17 cellular contexts compared by ENCODE assay signal in genomic region chr18:44942073-44942472, GRCh38.
DNase-seq lines count a peak whose midpoint lies in the region; ATAC-seq and TF ChIP-seq lines count a peak whose summit lies in the region.
"Had no signal": no experiment of that assay in that cellular context is flagged by ENCODE, and none has a peak within 500 bp of the region (broad histone marks: within the 10 kb centered on the region; RNA-seq: fewer than 3 reads in every experiment).

No MANE protein-coding gene starts in this region.

- peaks cover 20% of the 10 kb centered on the region for H3K36me3 Mint-ChIP-seq in activated B cell treated with CpG ODN at 0.5 μM for 24 hours (ENCODE audit: low read depth)
- H3K36me3 Mint-ChIP-seq in activated T-helper 1 cell treated with anti-CD3 and anti-CD28 coated beads, Interleukin-12 subunit alpha, Interleukin-12 subunit beta, Interleukin-2, Interleukin-4 antibody, amounts not matched to agents 30 ng/mL and 10 ng/mL and 1 ng/mL, durations not matched to agents 14 hours and 24 hours and 36 hours (ENCODE audit: low read depth) = peaks cover 1% of the 10 kb centered on the region
- H3K36me3 Mint-ChIP-seq: CD14-positive monocyte; CD4-positive, alpha-beta memory T cell had no signal

- CTCF ChIA-PET in activated B cell treated with CpG ODN at 0.5 μM for 24 hours (lab: Charles Lee) = no interaction called here

- POLR2A ChIA-PET in activated B cell treated with CpG ODN at 0.5 μM for 24 hours (lab: Charles Lee) = interaction anchor here (0.7 to 1.0 kb wide), 2 partner anchors 55 to 263 kb away, joined by 3 read pairs; no protein-coding TSS in a partner anchor

- H3K18ac ChIP-seq in trophoblast cell (ENCODE audit: low read length) = no peak overlapping the region

- H3K27me3 ChIP-seq in trophoblast cell (ENCODE audit: insufficient read depth, low read length) (no peaks in the 10 kb centered on the region), subcutaneous abdominal adipose tissue (ENCODE audit: control insufficient read depth in 5 of 5, insufficient read depth in 4 of 5, low read length in 5 of 5) (no peaks in the 10 kb centered on the region), WERI-Rb-1 (ENCODE audit: insufficient read depth, low read depth, severe bottlenecking) (no peaks in the 10 kb centered on the region)
- H3K27me3 ChIP-seq: BLaER1 had no signal

- no peak overlapping the region for H4K8ac ChIP-seq in trophoblast cell (ENCODE audit: low read depth, low read length)

- no peak overlapping the region for H4K91ac ChIP-seq in trophoblast cell (ENCODE audit: low read depth, low read length)

- H3K4me2 ChIP-seq in trophoblast cell (ENCODE audit: low read length) = no peak overlapping the region
- H3K4me2 ChIP-seq: A549, BLaER1 had no signal

- H3K9me3 Mint-ChIP-seq in activated B cell treated with CpG ODN at 0.5 μM for 24 hours = no peaks in the 10 kb centered on the region
- no peaks in the 10 kb centered on the region for H3K9me3 Mint-ChIP-seq in activated T-helper 1 cell treated with anti-CD3 and anti-CD28 coated beads, Interleukin-12 subunit alpha, Interleukin-12 subunit beta, Interleukin-2, Interleukin-4 antibody, amounts not matched to agents 30 ng/mL and 10 ng/mL and 1 ng/mL, durations not matched to agents 14 hours and 24 hours and 36 hours

- no peak overlapping the region for H2BK12ac ChIP-seq in trophoblast cell (ENCODE audit: low read length)

- peaks cover 4% of the 10 kb centered on the region for H3K79me1 ChIP-seq in trophoblast cell (ENCODE audit: low read length)

- H3K4me3 ChIP-seq in trophoblast cell (ENCODE audit: low read depth, low read length) (no peak overlapping the region), subcutaneous abdominal adipose tissue (ENCODE audit: low read depth in 1 of 5, low read length in 5 of 5) (no peak overlapping the region), WERI-Rb-1 (ENCODE audit: low read depth, low read length) (no peak overlapping the region)
- H3K4me3 ChIP-seq: A549, BLaER1, GM23248, HAP-1 had no signal

- peak overlapping the region; percentile 81 for H2BK120ac ChIP-seq in trophoblast cell (ENCODE audit: insufficient read depth, low read length, poor library complexity)

- H3K79me2 ChIP-seq in trophoblast cell (ENCODE audit: control insufficient read depth, insufficient read depth, low read length, poor library complexity) = no peaks in the 10 kb centered on the region

- H3K23ac ChIP-seq in trophoblast cell (ENCODE audit: low read length) = no peak overlapping the region

- no peak overlapping the region for H4K12ac ChIP-seq in trophoblast cell (ENCODE audit: low read depth, low read length)

- H3K27ac ChIP-seq in trophoblast cell (ENCODE audit: low read depth, low read length) (no peak overlapping the region), subcutaneous abdominal adipose tissue (ENCODE audit: low read depth, low read length) (peak overlapping the region; percentile 34), WERI-Rb-1 (no peak overlapping the region)
- H3K27ac ChIP-seq: 22Rv1, A549, BLaER1, GM23248 had no signal

- no peak overlapping the region for H3K4ac ChIP-seq in trophoblast cell (ENCODE audit: low read depth, low read length)

- intact Hi-C loops in activated B cell treated with CpG ODN at 0.5 μM for 24 hours (cut with micrococcal nuclease) = no loop called here
- intact Hi-C loops in activated T-helper 1 cell treated with anti-CD3 and anti-CD28 coated beads, Interleukin-12 subunit alpha, Interleukin-12 subunit beta, Interleukin-2, Interleukin-4 antibody, amounts not matched to agents 30 ng/mL and 10 ng/mL and 1 ng/mL, durations not matched to agents 14 hours and 24 hours and 36 hours (cut with micrococcal nuclease) = no loop called here

- H3K27me3 Mint-ChIP-seq in activated B cell treated with CpG ODN at 0.5 μM for 24 hours = no peaks in the 10 kb centered on the region
- peaks cover 6% of the 10 kb centered on the region for H3K27me3 Mint-ChIP-seq in activated T-helper 1 cell treated with anti-CD3 and anti-CD28 coated beads, Interleukin-12 subunit alpha, Interleukin-12 subunit beta, Interleukin-2, Interleukin-4 antibody, amounts not matched to agents 30 ng/mL and 10 ng/mL and 1 ng/mL, durations not matched to agents 14 hours and 24 hours and 36 hours (ENCODE audit: insufficient read depth)

- no peak overlapping the region for H3K4me3 Mint-ChIP-seq in activated B cell treated with CpG ODN at 0.5 μM for 24 hours
- H3K4me3 Mint-ChIP-seq in activated T-helper 1 cell treated with anti-CD3 and anti-CD28 coated beads, Interleukin-12 subunit alpha, Interleukin-12 subunit beta, Interleukin-2, Interleukin-4 antibody, amounts not matched to agents 30 ng/mL and 10 ng/mL and 1 ng/mL, durations not matched to agents 14 hours and 24 hours and 36 hours = no peak overlapping the region
- H3K4me3 Mint-ChIP-seq: CD14-positive monocyte; CD4-positive, alpha-beta memory T cell had no signal

- H3K9me3 ChIP-seq in trophoblast cell (ENCODE audit: insufficient read depth, low read depth, low read length) (no peaks in the 10 kb centered on the region), subcutaneous abdominal adipose tissue (ENCODE audit: control insufficient read depth in 5 of 5, low read length in 5 of 5) (no peaks in the 10 kb centered on the region), WERI-Rb-1 (ENCODE audit: severe bottlenecking) (no peaks in the 10 kb centered on the region)
- H3K9me3 ChIP-seq: A549, HAP-1 had no signal

- H3K36me3 ChIP-seq in trophoblast cell (ENCODE audit: control insufficient read depth in 1 of 2, insufficient read depth in 2 of 2, low read length in 2 of 2) (no peaks in the 10 kb centered on the region), subcutaneous abdominal adipose tissue (ENCODE audit: control insufficient read depth in 5 of 5, insufficient read depth in 5 of 5, low read length in 5 of 5) (no peaks in the 10 kb centered on the region), WERI-Rb-1 (no peaks in the 10 kb centered on the region)
- H3K36me3 ChIP-seq: BLaER1, HAP-1 had no signal

- ATAC-seq in activated B cell treated with CpG ODN at 0.5 μM for 24 hours (ENCODE audit: low read depth) (no peak), left lobe of liver (peak; percentile 15)
- ATAC-seq: A549 had no signal

- H3K4me1 ChIP-seq in trophoblast cell (ENCODE audit: control insufficient read depth in 1 of 2, insufficient read depth in 2 of 2, low read length in 2 of 2) = peaks cover 8 to 18% of the 10 kb centered on the region in 2 experiments
- peaks cover 0 to 37% (median 22%) of the 10 kb centered on the region in 5 donors for H3K4me1 ChIP-seq in subcutaneous abdominal adipose tissue (ENCODE audit: control insufficient read depth in 5 of 5, insufficient read depth in 5 of 5, low read length in 5 of 5)
- H3K4me1 ChIP-seq: A549, HAP-1 had no signal

- TF ChIP-seq CTCF in activated B cell treated with CpG ODN at 0.5 μM for 24 hours (IDR thresholded peaks at IDR 0.05) = no peak
- TF ChIP-seq CTCF in WERI-Rb-1 (IDR thresholded peaks at IDR 0.05; ENCODE audit: low read depth, low read length) = no peak

- H3K4me1 Mint-ChIP-seq in activated B cell treated with CpG ODN at 0.5 μM for 24 hours = peaks cover 43% of the 10 kb centered on the region
- H3K4me1 Mint-ChIP-seq in activated T-helper 1 cell treated with anti-CD3 and anti-CD28 coated beads, Interleukin-12 subunit alpha, Interleukin-12 subunit beta, Interleukin-2, Interleukin-4 antibody, amounts not matched to agents 30 ng/mL and 10 ng/mL and 1 ng/mL, durations not matched to agents 14 hours and 24 hours and 36 hours (ENCODE audit: low read depth) = no peaks in the 10 kb centered on the region

- WGBS in trophoblast cell (ENCODE audit: extremely low coverage, insufficient coverage, insufficient read length) = no CpG with 5 or more reads among the region's 2 CpGs

- no peak overlapping the region for H3K14ac ChIP-seq in trophoblast cell (ENCODE audit: low read length)

- H2AFZ ChIP-seq in trophoblast cell (ENCODE audit: insufficient read depth, low read length, poor library complexity) = no peak overlapping the region
- H2AFZ ChIP-seq: GM23248 had no signal

- DNase-seq in activated B cell treated with CpG ODN at 0.5 μM for 24 hours (no peak), left lobe of liver (ENCODE audit: low spot score) (no peak), trophoblast cell (peak in 1 of 2 donors; percentile 11), WERI-Rb-1 (no peak)
- DNase-seq in activated CD8-positive, alpha-beta memory T cell treated with anti-CD3 and anti-CD28 coated beads, Interleukin-2, amount 50 U/mL, for 48 hours = no peak
- no peak for DNase-seq in activated T-helper 1 cell treated with anti-CD3 and anti-CD28 coated beads, Interleukin-12 subunit alpha, Interleukin-12 subunit beta, Interleukin-2, Interleukin-4 antibody, amounts not matched to agents 30 ng/mL and 10 ng/mL and 1 ng/mL, durations not matched to agents 14 hours and 24 hours and 36 hours (ENCODE audit: low spot score)
- DNase-seq: CD4-positive, alpha-beta memory T cell; DMS153; DMS79; GDM1; GM23248 had no signal

- peak overlapping the region; percentile 12 for H3K27ac Mint-ChIP-seq in activated B cell treated with CpG ODN at 0.5 μM for 24 hours
- H3K27ac Mint-ChIP-seq in activated T-helper 1 cell treated with anti-CD3 and anti-CD28 coated beads, Interleukin-12 subunit alpha, Interleukin-12 subunit beta, Interleukin-2, Interleukin-4 antibody, amounts not matched to agents 30 ng/mL and 10 ng/mL and 1 ng/mL, durations not matched to agents 14 hours and 24 hours and 36 hours = no peak overlapping the region
- H3K27ac Mint-ChIP-seq: CD4-positive, alpha-beta memory T cell had no signal

- no peak overlapping the region for H2BK5ac ChIP-seq in trophoblast cell (ENCODE audit: low read depth, low read length, poor library complexity)

- H3K9ac ChIP-seq in trophoblast cell (ENCODE audit: low read length) (no peak overlapping the region), subcutaneous abdominal adipose tissue (ENCODE audit: low read length in 5 of 5) (peak overlapping the region in 1 of 5 donors; percentile 56)
- H3K9ac ChIP-seq: BLaER1, GM23248 had no signal

- H2AK5ac ChIP-seq in trophoblast cell (ENCODE audit: low read length) = no peak overlapping the region
